In the genomic region with DNA sequence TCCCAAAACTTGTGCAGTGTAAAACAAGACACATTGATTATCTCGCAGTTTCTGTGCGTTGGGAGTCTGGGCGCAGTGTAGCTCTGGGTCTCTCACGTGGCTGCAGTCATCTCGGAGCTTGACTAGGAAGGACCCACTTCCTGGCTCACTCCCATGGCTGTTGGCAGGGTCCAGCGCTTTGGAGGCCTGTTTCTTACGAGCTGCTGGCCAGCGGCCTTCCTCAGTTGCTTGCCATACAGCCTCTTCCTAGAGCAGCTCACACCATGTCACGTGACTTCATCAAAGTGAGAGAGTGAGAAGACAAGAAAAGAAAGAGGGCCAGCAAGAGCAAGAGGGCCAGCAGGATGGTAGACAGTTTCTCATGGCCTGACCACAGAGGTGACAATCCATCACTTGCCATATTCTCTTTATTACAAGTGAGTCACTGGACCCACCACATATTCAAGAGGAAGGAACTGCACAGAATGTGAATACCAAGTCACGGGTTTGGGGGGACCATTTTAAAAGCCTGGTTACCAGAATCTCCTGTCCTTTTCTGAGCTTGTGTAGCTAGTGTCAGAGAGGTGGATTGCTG, we compare ENCODE assay signal across 22 cellular contexts. TPM values are rescaled to one million over a fixed set of nuclear protein-coding genes. Genes with fewer than 3 reads are reported as not detected.
DNase-seq lines count a peak whose midpoint lies in the region; ATAC-seq and TF ChIP-seq lines count a peak whose summit lies in the region.
"Had no signal": no experiment of that assay in that cellular context is flagged by ENCODE, and none has a peak within 500 bp of the region (broad histone marks: within the 10 kb centered on the region; RNA-seq: fewer than 3 reads in every experiment).

No MANE protein-coding gene starts in this region.

- intact Hi-C loops in A673 (cut with micrococcal nuclease; ENCODE audit: unreplicated experiment): no loop called here

- CTCF ChIA-PET in A673 (lab: Charles Lee): no interaction called here

- no peak for ATAC-seq in GM18861 (IDR thresholded peaks at IDR 0.05; ENCODE audit: unreplicated experiment)
- ATAC-seq: GM23338, HCT116 had no signal

- H3K27ac ChIP-seq in A673 (ENCODE audit: low read depth, low read length, poor library complexity, severe bottlenecking): no peak overlapping the region
- H3K27ac ChIP-seq: BLaER1, Peyer's patch, SJCRH30 had no signal

- H3K36me3 Mint-ChIP-seq in activated T-cell treated with anti-CD3 and anti-CD28 coated beads, Interleukin-2, amount 50 U/mL, for 24 hours (ENCODE audit: low read depth): peaks cover 81% of the 10 kb centered on the region

- H3K4me1 ChIP-seq in A673 (ENCODE audit: insufficient read depth, low read length, poor library complexity, severe bottlenecking): no peaks in the 10 kb centered on the region
- H3K4me1 ChIP-seq: BLaER1, Caco-2, Peyer's patch, SJCRH30 had no signal

- H3K4me1 Mint-ChIP-seq in activated T-cell treated with anti-CD3 and anti-CD28 coated beads, Interleukin-2, amount 50 U/mL, for 24 hours (ENCODE audit: low read depth): peaks cover 14% of the 10 kb centered on the region
- H3K4me1 Mint-ChIP-seq: GM23338 had no signal

- peak overlapping the region; percentile 22 for H3K27ac Mint-ChIP-seq in activated T-cell treated with anti-CD3 and anti-CD28 coated beads, Interleukin-2, amount 50 U/mL, for 24 hours
- H3K27ac Mint-ChIP-seq: CD4-positive, alpha-beta T cell; GM23338; IgD-negative memory B cell had no signal

- no peaks in the 10 kb centered on the region for H3K36me3 ChIP-seq in A673 (ENCODE audit: insufficient read depth, low read length, poor library complexity, severe bottlenecking)
- H3K36me3 ChIP-seq: Peyer's patch had no signal

- no peak for DNase-seq in activated T-cell treated with anti-CD3 and anti-CD28 coated beads, Interleukin-2, amount 50 U/mL, for 24 hours
- no peak for DNase-seq in activated T-cell treated with anti-CD3 and anti-CD28 coated beads, Interleukin-2, amount 50 U/mL, for 48 hours
- peak; percentile 43 for DNase-seq in Ammon's horn (ENCODE audit: low spot score)
- peak; percentile 56 for DNase-seq in medulla oblongata (ENCODE audit: extremely low spot score)
- DNase-seq in putamen (ENCODE audit: low spot score): peak; percentile 7
- no peak for DNase-seq in DMS153 treated with DMSO at 0.1 percent for 48 hours (lab: John Stamatoyannopoulos, UW; ENCODE audit: unreplicated experiment)
- DNase-seq in A673 (ENCODE audit: low spot score): no peak
- DNase-seq: Caco-2; CD4-positive, alpha-beta T cell; NCI-H1694; NCI-H2081; NCI-H2171; NCI-H345; NCI-H524; NCI-H774; Peyer's patch; SJCRH30 had no signal

- BruUV-seq in A673 (replicated peaks; lab: Mats Ljungman, UMichigan): no TSS peak

- no peaks in the 10 kb centered on the region for H3K9me3 ChIP-seq in A673 (ENCODE audit: low read depth, low read length, poor library complexity, severe bottlenecking)
- H3K9me3 ChIP-seq: BLaER1, Caco-2, Peyer's patch had no signal

- TF ChIP-seq CTCF in A673 (conservative IDR thresholded peaks at IDR 0.05; ENCODE audit: low read depth, low read length): no peak

- H3K9me3 Mint-ChIP-seq in activated T-cell treated with anti-CD3 and anti-CD28 coated beads, Interleukin-2, amount 50 U/mL, for 24 hours: no peaks in the 10 kb centered on the region
- H3K9me3 Mint-ChIP-seq: CD4-positive, alpha-beta T cell; GM23338 had no signal

- no peak overlapping the region for H3K4me3 Mint-ChIP-seq in activated T-cell treated with anti-CD3 and anti-CD28 coated beads, Interleukin-2, amount 50 U/mL, for 24 hours
- H3K4me3 Mint-ChIP-seq: CD4-positive, alpha-beta T cell; GM23338; IgD-negative memory B cell had no signal

- H3K27me3 ChIP-seq in A673 (replicated peaks; ENCODE audit: insufficient read depth, low read depth, low read length, poor library complexity): no peaks in the 10 kb centered on the region
- H3K27me3 ChIP-seq: BLaER1, Peyer's patch, SJCRH30 had no signal

- POLR2A ChIA-PET in A673 (lab: Charles Lee; ENCODE audit: low non-redundant PET): no interaction called here

- no peaks in the 10 kb centered on the region for H3K27me3 Mint-ChIP-seq in activated T-cell treated with anti-CD3 and anti-CD28 coated beads, Interleukin-2, amount 50 U/mL, for 24 hours
- H3K27me3 Mint-ChIP-seq: CD4-positive, alpha-beta T cell; IgD-negative memory B cell had no signal

- H3K4me3 ChIP-seq in A673 (ENCODE audit: low read depth, low read length, poor library complexity, severe bottlenecking): no peak overlapping the region
- H3K4me3 ChIP-seq: BLaER1, GM23338, Peyer's patch, SJCRH30 had no signal

RNA-seq across cellular contexts. Expression of gene MCCC2, which starts 36.2 kb away (rescaled TPM):
- total RNA-seq in A673 (2021): 46.7 and 54.1 TPM in 2 replicates

Comparison
In these comparisons a context has a peak if more than half of its experiments do, and no peak if none do; other contexts are left out.
1. DNase-seq: peak in Ammon's horn (single experiment), medulla oblongata (single experiment) and putamen (single experiment); none in activated T-cell treated with anti-CD3 and anti-CD28 coated beads, Interleukin-2, amount 50 U/mL, for 24 hours (single experiment), activated T-cell treated with anti-CD3 and anti-CD28 coated beads, Interleukin-2, amount 50 U/mL, for 48 hours (0 of 2), DMS153 treated with DMSO at 0.1 percent for 48 hours (single experiment) and A673 (single experiment).